Comparison of ENCODE assay signal across 1 cellular context in the genomic region with DNA sequence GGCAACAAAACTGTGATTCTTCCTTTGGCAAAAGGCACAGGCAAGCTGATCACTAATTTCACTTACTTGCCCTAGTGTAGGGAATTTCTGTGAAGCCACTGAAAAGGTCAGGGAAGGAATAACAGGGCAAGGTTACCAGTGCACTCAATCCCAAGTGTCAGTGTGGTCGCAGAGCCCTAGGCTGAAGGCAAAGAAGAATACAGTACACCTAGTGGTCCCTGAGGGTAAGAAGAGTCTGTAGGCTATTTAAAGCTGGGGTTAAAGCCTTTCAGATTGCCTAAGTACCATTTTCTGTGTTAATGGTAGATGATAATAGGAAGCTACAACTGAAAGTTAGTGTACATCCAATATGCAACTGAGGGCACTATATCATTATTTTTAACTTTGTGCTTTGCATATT.
TF ChIP-seq lines count a peak whose summit lies in the region.

No MANE protein-coding gene starts in this region.

TF ChIP-seq in H1, 55 proteins besides CTCF, POLR2A, EP300 and RAD21 (continued from another document):
- no peak for TF ChIP-seq CHD7 (IDR thresholded peaks at IDR 0.05; ENCODE audit: insufficient replicate concordance, low read length)
- TF ChIP-seq TAF7 (optimal IDR thresholded peaks at IDR 0.05; ENCODE audit: borderline replicate concordance, low read depth, low read length), result no peak
- TF ChIP-seq HDAC6 (IDR thresholded peaks at IDR 0.05; ENCODE audit: low read depth, low read length), result no peak
- TF ChIP-seq EZH2 (IDR thresholded peaks at IDR 0.05; ENCODE audit: low read depth, low read length, severe bottlenecking), result no peak
- no peak for TF ChIP-seq SIRT6 (IDR thresholded peaks at IDR 0.05; ENCODE audit: low read length)
- TF ChIP-seq NANOG (IDR thresholded peaks at IDR 0.05; ENCODE audit: insufficient read depth, low read depth, low read length, poor library complexity, severe bottlenecking), result no peak
- no peak for TF ChIP-seq TCF12 (IDR thresholded peaks at IDR 0.05; ENCODE audit: low read depth, low read length)
- no peak for TF ChIP-seq TEAD4 (IDR thresholded peaks at IDR 0.05; ENCODE audit: low read depth, low read length)
- TF ChIP-seq, protein P1, sequence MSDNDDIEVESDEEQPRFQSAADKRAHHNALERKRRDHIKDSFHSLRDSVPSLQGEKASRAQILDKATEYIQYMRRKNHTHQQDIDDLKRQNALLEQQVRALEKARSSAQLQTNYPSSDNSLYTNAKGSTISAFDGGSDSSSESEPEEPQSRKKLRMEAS (IDR thresholded peaks at IDR 0.05), result no peak
- TF ChIP-seq RFX5 (IDR thresholded peaks at IDR 0.05; ENCODE audit: borderline replicate concordance, low read depth, low read length), result no peak
- no peak for TF ChIP-seq SIN3A (conservative IDR thresholded peaks at IDR 0.05 in 1 of 2, IDR thresholded peaks at IDR 0.05 in 1 of 2; ENCODE audit: low read depth in 1 of 2, low read length in 2 of 2)
- TF ChIP-seq, protein P2, sequence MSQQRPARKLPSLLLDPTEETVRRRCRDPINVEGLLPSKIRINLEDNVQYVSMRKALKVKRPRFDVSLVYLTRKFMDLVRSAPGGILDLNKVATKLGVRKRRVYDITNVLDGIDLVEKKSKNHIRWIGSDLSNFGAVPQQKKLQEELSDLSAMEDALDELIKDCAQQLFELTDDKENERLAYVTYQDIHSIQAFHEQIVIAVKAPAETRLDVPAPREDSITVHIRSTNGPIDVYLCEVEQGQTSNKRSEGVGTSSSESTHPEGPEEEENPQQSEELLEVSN (IDR thresholded peaks at IDR 0.05), result no peak
- no peak for TF ChIP-seq FOSL1 (IDR thresholded peaks at IDR 0.05; ENCODE audit: insufficient read depth, low read depth, low read length)
